Comparison of ENCODE assay signal across 20 cellular contexts in genomic region chr7:41769162-41769561, GRCh38.
DNase-seq lines count a peak whose midpoint lies in the region; ATAC-seq, FAIRE-seq and TF ChIP-seq lines count a peak whose summit lies in the region.
"Had no signal": no experiment of that assay in that cellular context is flagged by ENCODE, and none has a peak within 500 bp of the region (broad histone marks: within the 10 kb centered on the region; RNA-seq: fewer than 3 reads in every experiment).

No MANE protein-coding gene starts in this region.

- H4K20me1 ChIP-seq in GM12878 (ENCODE audit: control insufficient read depth, insufficient read depth) = no peaks in the 10 kb centered on the region

- TF ChIP-seq CTCF in GM12878 (IDR thresholded peaks at IDR 0.05 in 2 of 3, conservative IDR thresholded peaks at IDR 0.05 in 1 of 3; ENCODE audit: control insufficient read depth in 2 of 3, extremely low read depth in 1 of 3, insufficient read depth in 1 of 3, low read depth in 3 of 3, low read length in 3 of 3) (no peak), heart left ventricle (IDR thresholded peaks at IDR 0.05) (no peak)

- FAIRE-seq in GM12878 (lab: Jason Lieb, UNC) = no peak
- FAIRE-seq: A549, GM12891, GM18507, H1 had no signal

- in situ Hi-C loops in GM12878 (cut with MboI) = no loop called here

- no peaks in the 10 kb centered on the region for H3K27me3 ChIP-seq in GM12878 (replicated peaks in 1 of 2; ENCODE audit: control insufficient read depth in 2 of 2, insufficient read depth in 2 of 2, low read length in 1 of 2)
- no peaks in the 10 kb centered on the region for H3K27me3 ChIP-seq in heart left ventricle

- POLR2A ChIA-PET in GM12878 (lab: Charles Lee) = interaction anchor here (1.1 kb wide), 1 partner anchor 12 kb away, joined by 4 read pairs; no protein-coding TSS in a partner anchor

- H3K4me3 ChIP-seq in GM12878 (no peak overlapping the region), heart left ventricle (no peak overlapping the region)
- H3K4me3 ChIP-seq: A549 had no signal

- WGBS in GM12878 (ENCODE audit: insufficient coverage, insufficient replicate concordance, low lambda C conversion rate, missing lambda C conversion rate) = 20% methylated on average over 4 of the region's 4 CpGs
- WGBS in heart left ventricle, 4 donors = 84 to 89% (median 87%) methylated on average over 4 of the region's 4 CpGs

- TF ChIP-seq POLR2A in GM12878 (IDR thresholded peaks at IDR 0.05; ENCODE audit: low read depth, low read length) = no peak
- no peak for TF ChIP-seq POLR2A in heart left ventricle (IDR thresholded peaks at IDR 0.05)

- no peak for TF ChIP-seq RAD21 in GM12878 (IDR thresholded peaks at IDR 0.05; ENCODE audit: insufficient read depth, low read depth, low read length)

- H3K4me1 ChIP-seq in GM12878 (ENCODE audit: control insufficient read depth, insufficient read depth, low read length) (no peaks in the 10 kb centered on the region), heart left ventricle (no peaks in the 10 kb centered on the region)
- H3K4me1 ChIP-seq: A549 had no signal

- H3K9ac ChIP-seq in GM12878 (ENCODE audit: control insufficient read depth, insufficient read depth, low read length) = no peak overlapping the region

- DNase-seq in CD1c-positive myeloid dendritic cell (ENCODE audit: extremely low spot score) (peak; percentile 16), MV-4-11 (lab: John Stamatoyannopoulos, UW) (peak; percentile 80), GM12878 (ENCODE audit: low read depth, low spot score) (peak; percentile 7), NCI-H1105 treated with DMSO at 0.1 percent for 48 hours (lab: John Stamatoyannopoulos, UW) (no peak), heart left ventricle (no peak), activated gamma-delta T cell treated with Interleukin-2 at 50 U/mL for 16 hours (no peak), epidermal melanocyte (ENCODE audit: insufficient read length, low spot score) (no peak)
- DNase-seq: AML-193; CD4-positive, alpha-beta memory T cell; DMS153; DMS79; GF-D8; H9 had no signal

- H3K36me3 ChIP-seq in GM12878 (ENCODE audit: control insufficient read depth in 2 of 2, insufficient read depth in 2 of 2, low read length in 1 of 2) (no peaks in the 10 kb centered on the region), heart left ventricle (no peaks in the 10 kb centered on the region)

- intact Hi-C loops in GM12878 (cut with micrococcal nuclease; ENCODE audit: unreplicated experiment) = no loop called here
- intact Hi-C loops in heart left ventricle (cut with DNase I) = no loop called here

- no peak for TF ChIP-seq EP300 in GM12878 (IDR thresholded peaks at IDR 0.05; ENCODE audit: borderline replicate concordance in 1 of 2, control insufficient read depth in 1 of 2, low read depth in 2 of 2, low read length in 2 of 2)

- H3K27ac ChIP-seq in GM12878 (ENCODE audit: control insufficient read depth, insufficient read depth) = no peak overlapping the region
- H3K27ac ChIP-seq in heart left ventricle = no peak overlapping the region
- H3K27ac ChIP-seq: 22Rv1, A549, C4-2B had no signal

- H3K9me3 ChIP-seq in GM12878 (replicated peaks; ENCODE audit: control insufficient read depth, insufficient read depth, low read length) (peaks cover under 1% of the 10 kb centered on the region; the same call in 2 of the 3 replicates), heart left ventricle (no peaks in the 10 kb centered on the region)
- H3K9me3 ChIP-seq: A549 had no signal

- CTCF ChIA-PET in GM12878 (lab: Yijun Ruan, JAX) = interaction anchor here (0.5 to 1.5 kb wide), 3 partner anchors 8 to 126 kb away, joined by 3 to 4 read pairs (median 4); no protein-coding TSS in a partner anchor

- BruUV-seq in GM12878 (replicated peaks; lab: Mats Ljungman, UMichigan) = no TSS peak

- ATAC-seq in HG02610 (IDR thresholded peaks at IDR 0.05; ENCODE audit: unreplicated experiment) (peak; percentile 60), GM12878 (peak; percentile 16; the same call in 1 of the 3 replicates), heart left ventricle (no peak)
- ATAC-seq: A549 had no signal

- no peak overlapping the region for H2AFZ ChIP-seq in GM12878 (ENCODE audit: control insufficient read depth, low read depth, low read length)

- no peaks in the 10 kb centered on the region for H3K79me2 ChIP-seq in GM12878 (ENCODE audit: control insufficient read depth, insufficient read depth, low read length)

- RAD21 ChIA-PET in GM12878 (lab: Charles Lee; ENCODE audit: unreplicated experiment) = no interaction called here

- SMC1A ChIA-PET in GM12878 (lab: Charles Lee; ENCODE audit: uncharacterized antibody, unreplicated experiment) = no interaction called here

- H3K4me2 ChIP-seq in GM12878 (ENCODE audit: control insufficient read depth, insufficient read depth) = no peak overlapping the region
- H3K4me2 ChIP-seq: A549 had no signal

TF ChIP-seq in GM12878, 131 proteins besides CTCF, POLR2A, EP300 and RAD21:
- TF ChIP-seq CEBPZ (IDR thresholded peaks at IDR 0.05; ENCODE audit: low read depth, low read length) (no peak), IKZF2 (IDR thresholded peaks at IDR 0.05) (peak; percentile 19 to 22; a peak in 1 of 4 replicates)

Comparison
In these comparisons a context has a peak if more than half of its experiments do, and no peak if none do; other contexts are left out.
1. DNase-seq: peak in CD1c-positive myeloid dendritic cell (single experiment), MV-4-11 (single experiment) and GM12878 (single experiment); none in NCI-H1105 treated with DMSO at 0.1 percent for 48 hours (single experiment), heart left ventricle (0 of 5), activated gamma-delta T cell treated with Interleukin-2 at 50 U/mL for 16 hours (single experiment) and epidermal melanocyte (single experiment).
2. ATAC-seq: peak in HG02610 (single experiment) and GM12878 (single experiment); none in heart left ventricle (0 of 4).